ENCODE assay signal across 2 cellular contexts in the genomic region with DNA sequence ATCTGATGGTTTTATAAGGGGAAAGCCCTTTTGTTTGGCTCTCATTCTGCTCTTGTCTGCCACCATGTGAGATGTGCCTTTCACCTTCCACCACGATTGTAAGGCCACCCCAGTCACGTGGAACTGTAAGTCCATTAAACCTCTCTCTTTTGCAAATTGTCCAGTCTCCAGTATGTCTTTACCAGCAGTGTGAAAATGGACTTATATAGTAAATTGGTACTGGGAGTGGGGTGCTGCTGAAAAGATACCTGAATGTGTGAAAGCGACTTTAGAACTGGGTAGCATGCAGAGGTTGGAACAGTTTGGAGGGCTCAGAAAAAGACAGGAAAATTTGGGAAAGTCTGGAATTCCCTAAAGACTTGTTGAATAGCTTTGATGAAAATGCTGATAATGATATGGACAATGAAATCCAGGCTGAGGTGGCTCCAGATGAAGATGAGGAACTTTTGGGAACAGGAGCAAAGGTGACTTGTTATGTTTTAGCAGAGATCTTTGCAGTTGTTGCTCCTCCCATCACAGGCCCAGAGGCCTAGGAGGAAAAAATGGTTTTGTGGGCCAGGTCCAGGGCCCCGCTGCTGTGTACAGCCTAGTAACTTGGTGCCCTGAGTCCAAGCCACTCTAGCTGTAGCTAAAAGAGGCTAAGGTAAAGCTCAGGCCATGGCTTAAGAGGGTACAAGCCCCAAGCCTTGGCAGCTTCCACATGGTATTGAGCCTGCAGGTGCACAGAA.
TF ChIP-seq lines count a peak whose summit lies in the region.

No MANE protein-coding gene starts in this region.

TF ChIP-seq in HepG2, 621 proteins besides CTCF, POLR2A, EP300 and RAD21:
- TF ChIP-seq, protein P1, sequence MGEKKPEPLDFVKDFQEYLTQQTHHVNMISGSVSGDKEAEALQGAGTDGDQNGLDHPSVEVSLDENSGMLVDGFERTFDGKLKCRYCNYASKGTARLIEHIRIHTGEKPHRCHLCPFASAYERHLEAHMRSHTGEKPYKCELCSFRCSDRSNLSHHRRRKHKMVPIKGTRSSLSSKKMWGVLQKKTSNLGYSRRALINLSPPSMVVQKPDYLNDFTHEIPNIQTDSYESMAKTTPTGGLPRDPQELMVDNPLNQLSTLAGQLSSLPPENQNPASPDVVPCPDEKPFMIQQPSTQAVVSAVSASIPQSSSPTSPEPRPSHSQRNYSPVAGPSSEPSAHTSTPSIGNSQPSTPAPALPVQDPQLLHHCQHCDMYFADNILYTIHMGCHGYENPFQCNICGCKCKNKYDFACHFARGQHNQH (CRISPR knock-in tag; IDR thresholded peaks at IDR 0.05) = no peak
- peak; percentile 57 for TF ChIP-seq ZFP36 (IDR thresholded peaks at IDR 0.05; ENCODE audit: borderline replicate concordance, low read depth, low read length, partially characterized antibody)
TF ChIP-seq in HepG2: peak in this region for 1.

TF ChIP-seq in K562, 482 proteins besides CTCF, POLR2A, EP300 and RAD21 (continued from another document):
- TF ChIP-seq, protein P2, sequence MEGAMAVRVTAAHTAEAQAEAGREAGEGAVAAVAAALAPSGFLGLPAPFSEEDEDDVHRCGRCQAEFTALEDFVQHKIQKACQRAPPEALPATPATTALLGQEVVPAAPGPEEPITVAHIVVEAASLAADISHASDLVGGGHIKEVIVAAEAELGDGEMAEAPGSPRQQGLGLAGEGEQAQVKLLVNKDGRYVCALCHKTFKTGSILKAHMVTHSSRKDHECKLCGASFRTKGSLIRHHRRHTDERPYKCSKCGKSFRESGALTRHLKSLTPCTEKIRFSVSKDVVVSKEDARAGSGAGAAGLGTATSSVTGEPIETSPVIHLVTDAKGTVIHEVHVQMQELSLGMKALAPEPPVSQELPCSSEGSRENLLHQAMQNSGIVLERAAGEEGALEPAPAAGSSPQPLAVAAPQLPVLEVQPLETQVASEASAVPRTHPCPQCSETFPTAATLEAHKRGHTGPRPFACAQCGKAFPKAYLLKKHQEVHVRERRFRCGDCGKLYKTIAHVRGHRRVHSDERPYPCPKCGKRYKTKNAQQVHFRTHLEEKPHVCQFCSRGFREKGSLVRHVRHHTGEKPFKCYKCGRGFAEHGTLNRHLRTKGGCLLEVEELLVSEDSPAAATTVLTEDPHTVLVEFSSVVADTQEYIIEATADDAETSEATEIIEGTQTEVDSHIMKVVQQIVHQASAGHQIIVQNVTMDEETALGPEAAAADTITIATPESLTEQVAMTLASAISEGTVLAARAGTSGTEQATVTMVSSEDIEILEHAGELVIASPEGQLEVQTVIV (CRISPR knock-in tag; IDR thresholded peaks at IDR 0.05; ENCODE audit: borderline replicate concordance) = no peak
- TF ChIP-seq, protein P3, sequence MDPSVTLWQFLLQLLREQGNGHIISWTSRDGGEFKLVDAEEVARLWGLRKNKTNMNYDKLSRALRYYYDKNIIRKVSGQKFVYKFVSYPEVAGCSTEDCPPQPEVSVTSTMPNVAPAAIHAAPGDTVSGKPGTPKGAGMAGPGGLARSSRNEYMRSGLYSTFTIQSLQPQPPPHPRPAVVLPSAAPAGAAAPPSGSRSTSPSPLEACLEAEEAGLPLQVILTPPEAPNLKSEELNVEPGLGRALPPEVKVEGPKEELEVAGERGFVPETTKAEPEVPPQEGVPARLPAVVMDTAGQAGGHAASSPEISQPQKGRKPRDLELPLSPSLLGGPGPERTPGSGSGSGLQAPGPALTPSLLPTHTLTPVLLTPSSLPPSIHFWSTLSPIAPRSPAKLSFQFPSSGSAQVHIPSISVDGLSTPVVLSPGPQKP (CRISPR knock-in tag; IDR thresholded peaks at IDR 0.05) = no peak
- TF ChIP-seq MLX (CRISPR knock-in tag; conservative IDR thresholded peaks at IDR 0.05) (no peak), TAL1 (IDR thresholded peaks at IDR 0.05) (no peak), HDAC8 (tag; IDR thresholded peaks at IDR 0.05) (no peak), TRIM24 (IDR thresholded peaks at IDR 0.05) (no peak), ZNF707 (CRISPR knock-in tag; conservative IDR thresholded peaks at IDR 0.05) (peak; percentile 60; the same call in 1 of the 2 replicates), KDM2B (CRISPR knock-in tag; IDR thresholded peaks at IDR 0.05) (no peak), ZNF217 (CRISPR knock-in tag; IDR thresholded peaks at IDR 0.05) (no peak), KDM5B (IDR thresholded peaks at IDR 0.05; ENCODE audit: insufficient replicate concordance, low read depth, low read length) (no peak), ETV1 (tag; conservative IDR thresholded peaks at IDR 0.05; ENCODE audit: low read depth) (no peak), TEAD4 (IDR thresholded peaks at IDR 0.05; ENCODE audit: low read length) (no peak), TEAD4 (CRISPR knock-in tag; IDR thresholded peaks at IDR 0.05; ENCODE audit: borderline replicate concordance) (no peak)
- TF ChIP-seq, protein P4, sequence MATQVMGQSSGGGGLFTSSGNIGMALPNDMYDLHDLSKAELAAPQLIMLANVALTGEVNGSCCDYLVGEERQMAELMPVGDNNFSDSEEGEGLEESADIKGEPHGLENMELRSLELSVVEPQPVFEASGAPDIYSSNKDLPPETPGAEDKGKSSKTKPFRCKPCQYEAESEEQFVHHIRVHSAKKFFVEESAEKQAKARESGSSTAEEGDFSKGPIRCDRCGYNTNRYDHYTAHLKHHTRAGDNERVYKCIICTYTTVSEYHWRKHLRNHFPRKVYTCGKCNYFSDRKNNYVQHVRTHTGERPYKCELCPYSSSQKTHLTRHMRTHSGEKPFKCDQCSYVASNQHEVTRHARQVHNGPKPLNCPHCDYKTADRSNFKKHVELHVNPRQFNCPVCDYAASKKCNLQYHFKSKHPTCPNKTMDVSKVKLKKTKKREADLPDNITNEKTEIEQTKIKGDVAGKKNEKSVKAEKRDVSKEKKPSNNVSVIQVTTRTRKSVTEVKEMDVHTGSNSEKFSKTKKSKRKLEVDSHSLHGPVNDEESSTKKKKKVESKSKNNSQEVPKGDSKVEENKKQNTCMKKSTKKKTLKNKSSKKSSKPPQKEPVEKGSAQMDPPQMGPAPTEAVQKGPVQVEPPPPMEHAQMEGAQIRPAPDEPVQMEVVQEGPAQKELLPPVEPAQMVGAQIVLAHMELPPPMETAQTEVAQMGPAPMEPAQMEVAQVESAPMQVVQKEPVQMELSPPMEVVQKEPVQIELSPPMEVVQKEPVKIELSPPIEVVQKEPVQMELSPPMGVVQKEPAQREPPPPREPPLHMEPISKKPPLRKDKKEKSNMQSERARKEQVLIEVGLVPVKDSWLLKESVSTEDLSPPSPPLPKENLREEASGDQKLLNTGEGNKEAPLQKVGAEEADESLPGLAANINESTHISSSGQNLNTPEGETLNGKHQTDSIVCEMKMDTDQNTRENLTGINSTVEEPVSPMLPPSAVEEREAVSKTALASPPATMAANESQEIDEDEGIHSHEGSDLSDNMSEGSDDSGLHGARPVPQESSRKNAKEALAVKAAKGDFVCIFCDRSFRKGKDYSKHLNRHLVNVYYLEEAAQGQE (CRISPR knock-in tag; IDR thresholded peaks at IDR 0.05; ENCODE audit: low read depth) = no peak
